2 cellular contexts compared by ENCODE assay signal in the genomic region with DNA sequence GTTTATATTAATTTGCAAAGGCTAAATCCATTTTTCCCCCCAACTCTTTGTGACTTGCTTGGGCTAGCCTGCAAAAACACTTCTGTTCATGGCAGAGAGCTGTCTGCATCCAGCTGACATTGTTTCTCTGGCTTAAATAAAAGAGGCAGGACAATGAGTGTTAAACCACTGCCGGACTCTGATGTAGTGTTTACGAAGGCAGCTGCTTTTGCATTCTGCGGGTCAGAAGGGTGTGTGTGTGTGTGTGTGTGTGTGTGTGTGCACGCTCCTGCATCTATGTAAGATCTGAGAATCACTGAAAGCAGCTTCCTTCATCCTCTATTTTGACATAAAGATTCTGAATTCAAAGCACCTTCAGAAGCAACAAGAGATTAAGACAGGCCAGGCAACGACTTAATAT.
TF ChIP-seq lines count a peak whose summit lies in the region.

No MANE protein-coding gene starts in this region.

TF ChIP-seq in H1, 55 proteins besides CTCF, POLR2A, EP300 and RAD21:
- TF ChIP-seq POU5F1 (IDR thresholded peaks at IDR 0.05; ENCODE audit: low read depth, low read length) (no peak), CBX8 (IDR thresholded peaks at IDR 0.05; ENCODE audit: borderline replicate concordance, low read depth, low read length) (no peak), TAF1 (IDR thresholded peaks at IDR 0.05; ENCODE audit: low read depth, low read length) (no peak), EZH2 (IDR thresholded peaks at IDR 0.05; ENCODE audit: low read depth, low read length, severe bottlenecking) (no peak), CBX5 (IDR thresholded peaks at IDR 0.05; ENCODE audit: low read depth, low read length) (no peak), SP4 (IDR thresholded peaks at IDR 0.05; ENCODE audit: low read length) (no peak), KDM1A (IDR thresholded peaks at IDR 0.05; ENCODE audit: borderline replicate concordance, low read length) (no peak), NANOG (IDR thresholded peaks at IDR 0.05; ENCODE audit: insufficient read depth, low read depth, low read length, poor library complexity, severe bottlenecking) (no peak), SRF (IDR thresholded peaks at IDR 0.05; ENCODE audit: low read depth, low read length) (no peak), HDAC6 (IDR thresholded peaks at IDR 0.05; ENCODE audit: low read depth, low read length) (no peak)
TF ChIP-seq in H1: peak in this region for 0.

TF ChIP-seq in HepG2, 621 proteins besides CTCF, POLR2A, EP300 and RAD21:
- TF ChIP-seq ZFP62 (CRISPR knock-in tag; IDR thresholded peaks at IDR 0.05) (no peak), EED (CRISPR knock-in tag; IDR thresholded peaks at IDR 0.05) (no peak), ZNF547 (CRISPR knock-in tag; IDR thresholded peaks at IDR 0.05) (no peak), NAIF1 (CRISPR knock-in tag; IDR thresholded peaks at IDR 0.05; ENCODE audit: borderline replicate concordance) (no peak), ZNF589 (CRISPR knock-in tag; conservative IDR thresholded peaks at IDR 0.05) (no peak), ZNF138 (CRISPR knock-in tag; IDR thresholded peaks at IDR 0.05; ENCODE audit: low read depth) (no peak), ZFP37 (CRISPR knock-in tag; IDR thresholded peaks at IDR 0.05; ENCODE audit: borderline replicate concordance) (no peak), ZNF12 (CRISPR knock-in tag; IDR thresholded peaks at IDR 0.05) (no peak), KDM2A (CRISPR knock-in tag; IDR thresholded peaks at IDR 0.05; ENCODE audit: borderline replicate concordance, low read depth) (no peak), KLF11 (CRISPR knock-in tag; IDR thresholded peaks at IDR 0.05) (no peak), HMG20B (CRISPR knock-in tag; conservative IDR thresholded peaks at IDR 0.05) (no peak)
- TF ChIP-seq, protein P1, sequence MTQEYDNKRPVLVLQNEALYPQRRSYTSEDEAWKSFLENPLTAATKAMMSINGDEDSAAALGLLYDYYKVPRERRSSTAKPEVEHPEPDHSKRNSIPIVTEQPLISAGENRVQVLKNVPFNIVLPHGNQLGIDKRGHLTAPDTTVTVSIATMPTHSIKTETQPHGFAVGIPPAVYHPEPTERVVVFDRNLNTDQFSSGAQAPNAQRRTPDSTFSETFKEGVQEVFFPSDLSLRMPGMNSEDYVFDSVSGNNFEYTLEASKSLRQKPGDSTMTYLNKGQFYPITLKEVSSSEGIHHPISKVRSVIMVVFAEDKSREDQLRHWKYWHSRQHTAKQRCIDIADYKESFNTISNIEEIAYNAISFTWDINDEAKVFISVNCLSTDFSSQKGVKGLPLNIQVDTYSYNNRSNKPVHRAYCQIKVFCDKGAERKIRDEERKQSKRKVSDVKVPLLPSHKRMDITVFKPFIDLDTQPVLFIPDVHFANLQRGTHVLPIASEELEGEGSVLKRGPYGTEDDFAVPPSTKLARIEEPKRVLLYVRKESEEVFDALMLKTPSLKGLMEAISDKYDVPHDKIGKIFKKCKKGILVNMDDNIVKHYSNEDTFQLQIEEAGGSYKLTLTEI (CRISPR knock-in tag; conservative IDR thresholded peaks at IDR 0.05), result no peak
- TF ChIP-seq, protein P2, sequence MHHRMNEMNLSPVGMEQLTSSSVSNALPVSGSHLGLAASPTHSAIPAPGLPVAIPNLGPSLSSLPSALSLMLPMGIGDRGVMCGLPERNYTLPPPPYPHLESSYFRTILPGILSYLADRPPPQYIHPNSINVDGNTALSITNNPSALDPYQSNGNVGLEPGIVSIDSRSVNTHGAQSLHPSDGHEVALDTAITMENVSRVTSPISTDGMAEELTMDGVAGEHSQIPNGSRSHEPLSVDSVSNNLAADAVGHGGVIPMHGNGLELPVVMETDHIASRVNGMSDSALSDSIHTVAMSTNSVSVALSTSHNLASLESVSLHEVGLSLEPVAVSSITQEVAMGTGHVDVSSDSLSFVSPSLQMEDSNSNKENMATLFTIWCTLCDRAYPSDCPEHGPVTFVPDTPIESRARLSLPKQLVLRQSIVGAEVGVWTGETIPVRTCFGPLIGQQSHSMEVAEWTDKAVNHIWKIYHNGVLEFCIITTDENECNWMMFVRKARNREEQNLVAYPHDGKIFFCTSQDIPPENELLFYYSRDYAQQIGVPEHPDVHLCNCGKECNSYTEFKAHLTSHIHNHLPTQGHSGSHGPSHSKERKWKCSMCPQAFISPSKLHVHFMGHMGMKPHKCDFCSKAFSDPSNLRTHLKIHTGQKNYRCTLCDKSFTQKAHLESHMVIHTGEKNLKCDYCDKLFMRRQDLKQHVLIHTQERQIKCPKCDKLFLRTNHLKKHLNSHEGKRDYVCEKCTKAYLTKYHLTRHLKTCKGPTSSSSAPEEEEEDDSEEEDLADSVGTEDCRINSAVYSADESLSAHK (CRISPR knock-in tag; IDR thresholded peaks at IDR 0.05; ENCODE audit: borderline replicate concordance), result no peak
- TF ChIP-seq, protein P3, sequence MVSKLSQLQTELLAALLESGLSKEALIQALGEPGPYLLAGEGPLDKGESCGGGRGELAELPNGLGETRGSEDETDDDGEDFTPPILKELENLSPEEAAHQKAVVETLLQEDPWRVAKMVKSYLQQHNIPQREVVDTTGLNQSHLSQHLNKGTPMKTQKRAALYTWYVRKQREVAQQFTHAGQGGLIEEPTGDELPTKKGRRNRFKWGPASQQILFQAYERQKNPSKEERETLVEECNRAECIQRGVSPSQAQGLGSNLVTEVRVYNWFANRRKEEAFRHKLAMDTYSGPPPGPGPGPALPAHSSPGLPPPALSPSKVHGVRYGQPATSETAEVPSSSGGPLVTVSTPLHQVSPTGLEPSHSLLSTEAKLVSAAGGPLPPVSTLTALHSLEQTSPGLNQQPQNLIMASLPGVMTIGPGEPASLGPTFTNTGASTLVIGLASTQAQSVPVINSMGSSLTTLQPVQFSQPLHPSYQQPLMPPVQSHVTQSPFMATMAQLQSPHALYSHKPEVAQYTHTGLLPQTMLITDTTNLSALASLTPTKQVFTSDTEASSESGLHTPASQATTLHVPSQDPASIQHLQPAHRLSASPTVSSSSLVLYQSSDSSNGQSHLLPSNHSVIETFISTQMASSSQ (IDR thresholded peaks at IDR 0.05; ENCODE audit: low read depth), result no peak
- TF ChIP-seq, protein P3 (CRISPR knock-in tag; IDR thresholded peaks at IDR 0.05; ENCODE audit: borderline replicate concordance), result no peak
